ENCODE assay signal across 8 cellular contexts in the genomic region with DNA sequence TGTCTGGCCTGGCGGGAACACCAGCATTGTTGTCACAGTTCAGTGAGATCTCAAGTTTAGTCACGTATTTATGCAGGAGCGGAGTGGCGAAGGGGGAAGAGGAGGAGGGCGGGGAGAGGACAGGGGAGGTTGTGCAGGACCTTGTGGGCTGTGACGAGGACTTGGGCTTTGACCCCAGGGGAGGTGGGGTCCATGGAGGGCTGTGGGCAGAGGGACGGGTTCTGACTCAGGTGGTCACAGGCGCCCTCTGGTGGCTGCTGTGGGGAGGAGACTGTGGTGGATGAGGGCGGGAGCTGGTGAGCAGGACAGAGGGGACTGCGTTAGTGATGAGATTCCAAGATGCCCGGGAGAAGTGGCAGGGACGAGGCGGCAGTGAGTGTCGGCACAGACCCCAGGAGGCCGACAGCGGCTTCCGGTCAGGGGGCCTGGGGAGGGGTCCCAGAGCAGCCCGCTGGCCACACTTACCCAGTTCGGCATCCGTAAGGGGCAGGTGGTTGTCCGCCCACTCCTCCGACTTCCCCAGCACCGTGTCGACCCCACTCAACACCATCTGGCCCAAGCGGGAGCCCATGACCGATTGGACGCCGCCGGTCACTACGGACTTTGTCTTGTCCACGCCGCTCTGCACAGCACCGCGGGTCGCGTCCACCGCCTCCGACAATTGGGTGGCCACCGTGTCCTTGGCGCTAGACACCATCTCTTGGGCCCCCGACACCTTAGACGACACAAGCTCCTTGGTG.
DNase-seq lines count a peak whose midpoint lies in the region; ATAC-seq and TF ChIP-seq lines count a peak whose summit lies in the region.

No MANE protein-coding gene starts in this region.

- no peaks in the 10 kb centered on the region for H3K4me1 ChIP-seq in MM.1S (ENCODE audit: low read length)

- H4K20me1 ChIP-seq in MM.1S (ENCODE audit: insufficient read depth, low read length): no peaks in the 10 kb centered on the region

- DNase-seq in ELF-1 (ENCODE audit: low read depth, low spot score) (peak; percentile 92), MM.1S (peak; percentile 32), UCSD-AML1 (lab: John Stamatoyannopoulos, UW; ENCODE audit: unreplicated experiment) (peak; percentile 48), brain microvascular endothelial cell (peak; percentile 32), inferior parietal cortex (ENCODE audit: extremely low spot score) (peak; percentile 72)
- peak; percentile 73 to 82 for DNase-seq in stimulated activated CD4-positive, alpha-beta T cell treated with anti-CD3 and anti-CD28 coated beads, Interleukin-1b, Interleukin-23, amount 100 ng/mL, for 4 hours (ENCODE audit: low read depth in 2 of 2)

- no peaks in the 10 kb centered on the region for H3K36me3 ChIP-seq in MM.1S (replicated peaks; ENCODE audit: insufficient read depth, low read length)
- H3K36me3 ChIP-seq in brain microvascular endothelial cell (replicated peaks): peaks cover 85% of the 10 kb centered on the region

- H3K4me2 ChIP-seq in MM.1S (ENCODE audit: low read depth, low read length): no peak overlapping the region

- H3K27ac ChIP-seq in MM.1S (ENCODE audit: low read length) (no peak overlapping the region), brain microvascular endothelial cell (no peak overlapping the region)

- H3F3A ChIP-seq in MM.1S (ENCODE audit: insufficient read depth, low read length): no peaks in the 10 kb centered on the region

- H3K4me3 ChIP-seq in MM.1S (ENCODE audit: low read length) (no peak overlapping the region), brain microvascular endothelial cell (ENCODE audit: low read depth, low read length) (no peak overlapping the region)

- H3K27me3 ChIP-seq in MM.1S (replicated peaks; ENCODE audit: insufficient read depth, low read length): no peaks in the 10 kb centered on the region
- no peaks in the 10 kb centered on the region for H3K27me3 ChIP-seq in brain microvascular endothelial cell (replicated peaks)

- TF ChIP-seq CTCF in MM.1S (IDR thresholded peaks at IDR 0.05; ENCODE audit: low read length): peak; percentile 94
- TF ChIP-seq CTCF in brain microvascular endothelial cell (IDR thresholded peaks at IDR 0.05; ENCODE audit: low read depth, low read length, missing control alignments): peak; percentile 94

- H3K9ac ChIP-seq in MM.1S (ENCODE audit: low read length): no peak overlapping the region

- in situ Hi-C loops in brain microvascular endothelial cell (cut with HindIII; ENCODE audit: low pct_ligation_motif_present, low sequenced_read_pairs): no loop called here

- H2AFZ ChIP-seq in MM.1S (ENCODE audit: low read length): no peak overlapping the region

- H3K9me3 ChIP-seq in MM.1S (replicated peaks; ENCODE audit: insufficient read depth, low read length): no peaks in the 10 kb centered on the region

- no peak for ATAC-seq in HG02623 (IDR thresholded peaks at IDR 0.05; ENCODE audit: unreplicated experiment)
- no peak for ATAC-seq in HG02571 (IDR thresholded peaks at IDR 0.05; ENCODE audit: unreplicated experiment)

- no peaks in the 10 kb centered on the region for H3K79me2 ChIP-seq in MM.1S (ENCODE audit: low read length)

- no peaks in the 10 kb centered on the region for H3K9me2 ChIP-seq in MM.1S (replicated peaks; ENCODE audit: insufficient read depth, low read length)

Comparison
In these comparisons a context has a peak if more than half of its experiments do, and no peak if none do; other contexts are left out.
1. DNase-seq: peak in every context shown above with its lines; median percentile 92 in ELF-1; 78 in stimulated activated CD4-positive, alpha-beta T cell treated with anti-CD3 and anti-CD28 coated beads, Interleukin-1b, Interleukin-23, amount 100 ng/mL, for 4 hours; 72 in inferior parietal cortex; 48 in UCSD-AML1; 32 in MM.1S; 32 in brain microvascular endothelial cell.